In the genomic region with DNA sequence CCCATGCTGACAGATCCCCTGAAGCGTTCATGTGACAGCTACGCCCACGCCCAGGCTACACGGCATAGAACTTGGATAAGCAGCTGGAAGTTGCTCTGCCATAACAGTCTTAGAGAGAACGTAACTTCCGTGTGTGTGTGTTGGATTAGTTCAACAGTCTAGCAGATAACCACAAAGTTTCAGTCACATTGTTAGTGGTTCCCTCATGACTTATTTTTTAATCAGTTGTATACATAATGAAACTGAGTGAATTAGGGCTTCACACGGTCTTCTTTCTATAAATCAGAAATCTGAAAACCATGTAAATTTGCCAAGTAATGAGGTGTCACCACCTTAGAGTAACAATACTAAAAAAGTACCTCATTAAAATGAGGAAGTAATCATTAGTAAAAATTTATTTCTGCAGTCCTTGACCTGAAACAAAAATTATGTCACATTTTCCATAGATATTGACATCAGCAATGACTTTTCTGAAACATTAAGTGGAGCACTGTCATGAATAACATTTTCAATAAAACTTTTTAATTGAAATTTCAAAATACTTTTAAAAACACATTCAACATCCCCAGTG, we compare ENCODE assay signal across 8 cellular contexts. TPM values are rescaled to one million over a fixed set of nuclear protein-coding genes. Genes with fewer than 3 reads are reported as not detected.
DNase-seq lines count a peak whose midpoint lies in the region; ATAC-seq and TF ChIP-seq lines count a peak whose summit lies in the region.

No MANE protein-coding gene starts in this region.

- no peaks in the 10 kb centered on the region for H3K27me3 ChIP-seq in testis

- 70 to 82% methylated on average over 7 of the region's 7 CpGs for WGBS in testis, 2 donors

- TF ChIP-seq CTCF in neural crest cell (conservative IDR thresholded peaks at IDR 0.05) (no peak), WTC11 (IDR thresholded peaks at IDR 0.05) (no peak), testis (IDR thresholded peaks at IDR 0.05) (no peak)

- ATAC-seq in GM19025 (IDR thresholded peaks at IDR 0.05; ENCODE audit: low read depth, unreplicated experiment), result peak; percentile 72
- peak; percentile 81 for ATAC-seq in HG02759 (IDR thresholded peaks at IDR 0.05; ENCODE audit: unreplicated experiment)
- ATAC-seq in SK-N-SH treated with all-trans-retinoic acid at 6 μM for 48 hours, result no peak
- ATAC-seq in WTC11, result no peak

- DNase-seq in NOMO-1 treated with dmso at 0.1 percent for 144 hours (lab: John Stamatoyannopoulos, UW; ENCODE audit: unreplicated experiment), result peak; percentile 57
- DNase-seq in neural crest cell (ENCODE audit: low read depth, low spot score), result no peak
- no peak for DNase-seq in WTC11 (ENCODE audit: low spot score)
- DNase-seq in dedifferentiated amniotic fluid mesenchymal stem cell (ENCODE audit: extremely low spot score), result no peak
- DNase-seq in testis, result no peak

- no peaks in the 10 kb centered on the region for H3K9me3 Mint-ChIP-seq in neural crest cell
- H3K9me3 Mint-ChIP-seq in WTC11, result no peaks in the 10 kb centered on the region

- H3K27ac Mint-ChIP-seq in neural crest cell (ENCODE audit: unreplicated experiment) (no peak overlapping the region), WTC11 (no peak overlapping the region)

- no peaks in the 10 kb centered on the region for H3K9me3 ChIP-seq in testis

- intact Hi-C loops in testis (cut with DNase I; ENCODE audit: low total_unique reads), result no loop called here

- H3K4me1 ChIP-seq in testis, result peaks cover 16% of the 10 kb centered on the region

- CTCF ChIA-PET in WTC11 (lab: Charles Lee), result no interaction called here

- H3K36me3 Mint-ChIP-seq in neural crest cell (ENCODE audit: low read depth) (peaks cover 3% of the 10 kb centered on the region), WTC11 (no peaks in the 10 kb centered on the region)

- H3K4me1 Mint-ChIP-seq in neural crest cell (peaks cover 38% of the 10 kb centered on the region), WTC11 (peaks cover 17% of the 10 kb centered on the region)

- POLR2A ChIA-PET in WTC11 (lab: Charles Lee), result no interaction called here

- no peak for TF ChIP-seq POLR2A in testis (IDR thresholded peaks at IDR 0.05)

- H3K36me3 ChIP-seq in testis (ENCODE audit: low read depth, missing control alignments), result no peaks in the 10 kb centered on the region

- no peak overlapping the region for H3K4me3 ChIP-seq in testis

- H3K27me3 Mint-ChIP-seq in neural crest cell (ENCODE audit: low read depth), result no peaks in the 10 kb centered on the region
- no peaks in the 10 kb centered on the region for H3K27me3 Mint-ChIP-seq in WTC11 (ENCODE audit: low read depth)

- H3K27ac ChIP-seq in testis, result no peak overlapping the region

- H3K4me3 Mint-ChIP-seq in neural crest cell (peak overlapping the region; percentile 10), WTC11 (no peak overlapping the region)

TF ChIP-seq in SK-N-SH treated with all-trans-retinoic acid at 6 μM for 48 hours, 23 proteins besides CTCF, POLR2A, EP300 and RAD21:
- TF ChIP-seq SNAI2 (CRISPR knock-in tag; IDR thresholded peaks at IDR 0.05), result no peak
- TF ChIP-seq, protein P1, sequence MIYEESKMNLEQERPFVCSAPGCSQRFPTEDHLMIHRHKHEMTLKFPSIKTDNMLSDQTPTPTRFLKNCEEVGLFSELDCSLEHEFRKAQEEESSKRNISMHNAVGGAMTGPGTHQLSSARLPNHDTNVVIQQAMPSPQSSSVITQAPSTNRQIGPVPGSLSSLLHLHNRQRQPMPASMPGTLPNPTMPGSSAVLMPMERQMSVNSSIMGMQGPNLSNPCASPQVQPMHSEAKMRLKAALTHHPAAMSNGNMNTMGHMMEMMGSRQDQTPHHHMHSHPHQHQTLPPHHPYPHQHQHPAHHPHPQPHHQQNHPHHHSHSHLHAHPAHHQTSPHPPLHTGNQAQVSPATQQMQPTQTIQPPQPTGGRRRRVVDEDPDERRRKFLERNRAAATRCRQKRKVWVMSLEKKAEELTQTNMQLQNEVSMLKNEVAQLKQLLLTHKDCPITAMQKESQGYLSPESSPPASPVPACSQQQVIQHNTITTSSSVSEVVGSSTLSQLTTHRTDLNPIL (CRISPR knock-in tag; IDR thresholded peaks at IDR 0.05; ENCODE audit: low read depth), result no peak
- no peak for TF ChIP-seq ZNF8 (CRISPR knock-in tag; IDR thresholded peaks at IDR 0.05)

TF ChIP-seq in WTC11, 78 proteins besides CTCF, POLR2A, EP300 and RAD21:
- TF ChIP-seq, protein P2, sequence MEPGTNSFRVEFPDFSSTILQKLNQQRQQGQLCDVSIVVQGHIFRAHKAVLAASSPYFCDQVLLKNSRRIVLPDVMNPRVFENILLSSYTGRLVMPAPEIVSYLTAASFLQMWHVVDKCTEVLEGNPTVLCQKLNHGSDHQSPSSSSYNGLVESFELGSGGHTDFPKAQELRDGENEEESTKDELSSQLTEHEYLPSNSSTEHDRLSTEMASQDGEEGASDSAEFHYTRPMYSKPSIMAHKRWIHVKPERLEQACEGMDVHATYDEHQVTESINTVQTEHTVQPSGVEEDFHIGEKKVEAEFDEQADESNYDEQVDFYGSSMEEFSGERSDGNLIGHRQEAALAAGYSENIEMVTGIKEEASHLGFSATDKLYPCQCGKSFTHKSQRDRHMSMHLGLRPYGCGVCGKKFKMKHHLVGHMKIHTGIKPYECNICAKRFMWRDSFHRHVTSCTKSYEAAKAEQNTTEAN (CRISPR knock-in tag; IDR thresholded peaks at IDR 0.05), result no peak
- TF ChIP-seq, protein P3, sequence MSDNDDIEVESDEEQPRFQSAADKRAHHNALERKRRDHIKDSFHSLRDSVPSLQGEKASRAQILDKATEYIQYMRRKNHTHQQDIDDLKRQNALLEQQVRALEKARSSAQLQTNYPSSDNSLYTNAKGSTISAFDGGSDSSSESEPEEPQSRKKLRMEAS (CRISPR knock-in tag; IDR thresholded peaks at IDR 0.05), result no peak
- TF ChIP-seq FOXJ3 (CRISPR knock-in tag; IDR thresholded peaks at IDR 0.05; ENCODE audit: borderline replicate concordance) (no peak), ELF4 (CRISPR knock-in tag; IDR thresholded peaks at IDR 0.05; ENCODE audit: low read depth) (no peak), NR3C1 (CRISPR knock-in tag; conservative IDR thresholded peaks at IDR 0.05; ENCODE audit: low read depth) (no peak), TEAD4 (CRISPR knock-in tag; IDR thresholded peaks at IDR 0.05) (no peak), ZNF416 (CRISPR knock-in tag; IDR thresholded peaks at IDR 0.05) (no peak)
- TF ChIP-seq, protein P4, sequence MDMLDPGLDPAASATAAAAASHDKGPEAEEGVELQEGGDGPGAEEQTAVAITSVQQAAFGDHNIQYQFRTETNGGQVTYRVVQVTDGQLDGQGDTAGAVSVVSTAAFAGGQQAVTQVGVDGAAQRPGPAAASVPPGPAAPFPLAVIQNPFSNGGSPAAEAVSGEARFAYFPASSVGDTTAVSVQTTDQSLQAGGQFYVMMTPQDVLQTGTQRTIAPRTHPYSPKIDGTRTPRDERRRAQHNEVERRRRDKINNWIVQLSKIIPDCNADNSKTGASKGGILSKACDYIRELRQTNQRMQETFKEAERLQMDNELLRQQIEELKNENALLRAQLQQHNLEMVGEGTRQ (CRISPR knock-in tag; IDR thresholded peaks at IDR 0.05), result no peak
- TF ChIP-seq, protein P5, sequence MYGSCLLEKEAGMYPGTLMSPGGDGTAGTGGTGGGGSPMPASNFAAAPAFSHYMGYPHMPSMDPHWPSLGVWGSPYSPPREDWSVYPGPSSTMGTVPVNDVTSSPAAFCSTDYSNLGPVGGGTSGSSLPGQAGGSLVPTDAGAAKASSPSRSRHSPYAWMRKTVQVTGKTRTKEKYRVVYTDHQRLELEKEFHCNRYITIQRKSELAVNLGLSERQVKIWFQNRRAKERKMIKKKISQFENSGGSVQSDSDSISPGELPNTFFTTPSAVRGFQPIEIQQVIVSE (CRISPR knock-in tag; IDR thresholded peaks at IDR 0.05; ENCODE audit: borderline replicate concordance), result no peak
- TF ChIP-seq, protein P6, sequence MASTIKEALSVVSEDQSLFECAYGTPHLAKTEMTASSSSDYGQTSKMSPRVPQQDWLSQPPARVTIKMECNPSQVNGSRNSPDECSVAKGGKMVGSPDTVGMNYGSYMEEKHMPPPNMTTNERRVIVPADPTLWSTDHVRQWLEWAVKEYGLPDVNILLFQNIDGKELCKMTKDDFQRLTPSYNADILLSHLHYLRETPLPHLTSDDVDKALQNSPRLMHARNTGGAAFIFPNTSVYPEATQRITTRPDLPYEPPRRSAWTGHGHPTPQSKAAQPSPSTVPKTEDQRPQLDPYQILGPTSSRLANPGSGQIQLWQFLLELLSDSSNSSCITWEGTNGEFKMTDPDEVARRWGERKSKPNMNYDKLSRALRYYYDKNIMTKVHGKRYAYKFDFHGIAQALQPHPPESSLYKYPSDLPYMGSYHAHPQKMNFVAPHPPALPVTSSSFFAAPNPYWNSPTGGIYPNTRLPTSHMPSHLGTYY (CRISPR knock-in tag; IDR thresholded peaks at IDR 0.05), result no peak
TF ChIP-seq in WTC11: peak in this region for 0.

RNA-seq across cellular contexts. Expression of a gene that starts 21.7 kb away (rescaled TPM):
- total RNA-seq in neural crest cell (0.12 TPM in 1 of 2 replicates, not detected in the other), WTC11 (2021) (14.6 to 23.0 TPM (median 22.4 TPM) in 3 replicates), testis (under 1 TPM; 0.74 to 0.79 TPM)
- polyA plus RNA-seq in testis (ENCODE audit: insufficient read depth, low read depth, low replicate concordance), result 0.17 TPM

Comparison
In these comparisons a context has a peak if more than half of its experiments do, and no peak if none do; other contexts are left out.
1. ATAC-seq: peak in GM19025 (single experiment) and HG02759 (single experiment); none in SK-N-SH treated with all-trans-retinoic acid at 6 μM for 48 hours (single experiment) and WTC11 (single experiment).